ENCODE assay signal across 21 cellular contexts in the genomic region with DNA sequence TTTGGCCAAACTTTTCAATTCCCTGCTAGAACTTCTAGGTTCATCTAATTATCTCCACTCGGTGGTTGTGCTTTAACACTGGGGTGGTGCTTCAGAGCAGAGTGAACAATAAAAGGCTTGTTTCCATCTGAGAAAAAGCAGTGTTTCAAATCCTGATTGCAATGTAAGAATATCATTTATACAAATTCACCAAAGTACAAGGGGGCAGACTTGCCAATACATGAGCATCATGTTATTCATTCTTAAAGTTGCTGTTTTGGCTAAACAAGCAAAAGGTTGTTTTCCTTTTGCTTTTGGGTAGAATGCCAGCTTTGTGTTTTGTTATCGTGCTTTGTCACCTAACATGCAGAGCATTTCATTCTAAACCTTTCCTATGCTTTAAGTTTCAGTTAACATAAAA.
"Had no signal": no experiment of that assay in that cellular context is flagged by ENCODE, and none has a peak within 500 bp of the region (broad histone marks: within the 10 kb centered on the region; RNA-seq: fewer than 3 reads in every experiment).

No MANE protein-coding gene starts in this region.

- FAIRE-seq: islet of Langerhans had no signal

- H3K36me3 Mint-ChIP-seq: mesothelial cell of epicardium; stimulated activated effector memory CD8-positive, alpha-beta T cell treated with anti-CD3 and anti-CD28 coated beads, Interleukin-12 subunit alpha, Interleukin-12 subunit beta, amount 100 ng/mL, for 72 hours had no signal

- ATAC-seq: activated T-cell treated with anti-CD3 and anti-CD28 coated beads, Interleukin-2, amount 50 U/mL, for 4 hours; left colon; lower lobe of right lung; stimulated activated effector memory CD8-positive, alpha-beta T cell treated with anti-CD3 and anti-CD28 coated beads, Interleukin-12 subunit alpha, Interleukin-12 subunit beta, amount 100 ng/mL, for 72 hours had no signal

- H3K27ac Mint-ChIP-seq: endodermal cell; mesothelial cell of epicardium; stimulated activated effector memory CD8-positive, alpha-beta T cell treated with anti-CD3 and anti-CD28 coated beads, Interleukin-12 subunit alpha, Interleukin-12 subunit beta, amount 100 ng/mL, for 72 hours had no signal

- H3K4me1 Mint-ChIP-seq: endodermal cell, mesothelial cell of epicardium had no signal

- H3K4me3 Mint-ChIP-seq: endodermal cell, mesothelial cell of epicardium had no signal

- DNase-seq: activated CD4-positive, alpha-beta T cell treated with anti-CD3 and anti-CD28 coated beads for 1 hour; activated effector memory CD4-positive, alpha-beta T cell treated with Interleukin-2 at 50 U/mL for 16 hours; activated naive CD4-positive, alpha-beta T cell treated with anti-CD3 and anti-CD28 coated beads, Interleukin-2, amount 50 U/mL, for 16 hours; activated T-cell treated with anti-CD3 and anti-CD28 coated beads, Interleukin-2, amount 50 U/mL, for 4 hours; aorta; brain microvascular endothelial cell; central memory CD4-positive, alpha-beta T cell; colonic mucosa; endodermal cell; foreskin fibroblast; glutamatergic neuron; hippocampal formation; left colon; lower lobe of right lung; sigmoid colon; stimulated activated CD4-positive, alpha-beta T cell treated with anti-CD3 and anti-CD28 coated beads, Interleukin-4, amount 100 ng/mL, for 24 hours; upper lobe of left lung; WERI-Rb-1 had no signal
